Comparison of ENCODE assay signal across 8 cellular contexts in genomic region chr1:84479998-84480397, GRCh38. TPM values are rescaled to one million over a fixed set of nuclear protein-coding genes. Genes with fewer than 3 reads are reported as not detected.
DNase-seq lines count a peak whose midpoint lies in the region; ATAC-seq and TF ChIP-seq lines count a peak whose summit lies in the region.

No MANE protein-coding gene starts in this region.

- no peak for TF ChIP-seq EP300 in ovary (IDR thresholded peaks at IDR 0.05)

- H3K27ac ChIP-seq in Peyer's patch: peak overlapping the region in 3 of 4 donors; percentile 74 to 92 (median 80)
- H3K27ac ChIP-seq in ovary: no peak overlapping the region

- no peaks in the 10 kb centered on the region for H3K27me3 ChIP-seq in Peyer's patch
- no peaks in the 10 kb centered on the region for H3K27me3 ChIP-seq in ovary

- peaks cover 0 to 20% (median 6%) of the 10 kb centered on the region in 4 donors for H3K4me1 ChIP-seq in Peyer's patch
- peaks cover 5% of the 10 kb centered on the region for H3K4me1 ChIP-seq in ovary (ENCODE audit: insufficient read depth)

- intact Hi-C loops in ovary (cut with DNase I): no loop called here

- H3K4me3 ChIP-seq in Peyer's patch (peak overlapping the region; percentile 60 to 91 (median 72)), epithelial cell of proximal tubule (ENCODE audit: low read depth, low read length) (peak overlapping the region; percentile 78), ovary (peak overlapping the region; percentile 92)

- DNase-seq in AG08395 (ENCODE audit: low spot score) (peak; percentile 2), Peyer's patch (no peak), epithelial cell of proximal tubule (ENCODE audit: low read depth) (no peak), ovary (no peak), pons (ENCODE audit: low spot score) (no peak)
- DNase-seq in activated CD4-positive, alpha-beta T cell treated with anti-CD3 and anti-CD28 coated beads, Interleukin-2, amount 50 U/mL, for 1 hour: no peak

- TF ChIP-seq POLR2A in Peyer's patch (IDR thresholded peaks at IDR 0.05) (no peak), ovary (IDR thresholded peaks at IDR 0.05) (no peak)

- TF ChIP-seq CTCF in Peyer's patch (IDR thresholded peaks at IDR 0.05): no peak
- TF ChIP-seq CTCF in epithelial cell of proximal tubule (conservative IDR thresholded peaks at IDR 0.05; ENCODE audit: low read depth, low read length): no peak
- no peak for TF ChIP-seq CTCF in ovary (IDR thresholded peaks at IDR 0.05)

- peak; percentile 14 for ATAC-seq in GM21390 (IDR thresholded peaks at IDR 0.05; ENCODE audit: unreplicated experiment)
- ATAC-seq in GM21381 (IDR thresholded peaks at IDR 0.05; ENCODE audit: unreplicated experiment): no peak

- H3K9me3 ChIP-seq in Peyer's patch: no peaks in the 10 kb centered on the region
- peaks cover 0 to 2% of the 10 kb centered on the region in 2 donors for H3K9me3 ChIP-seq in ovary

- 1 to 3% (median 2%) methylated on average over 9 of the region's 9 CpGs for WGBS in ovary, 3 donors

- peaks cover 0 to 15% (median 0%) of the 10 kb centered on the region in 3 donors for H3K36me3 ChIP-seq in Peyer's patch
- H3K36me3 ChIP-seq in ovary: no peaks in the 10 kb centered on the region

RNA-seq across cellular contexts. Expression of gene RPF1, which starts 0.9 kb away (rescaled TPM):
- total RNA-seq in Peyer's patch (10 to 100 TPM; 12.1 to 37.1 (median 18.4) TPM), epithelial cell of proximal tubule (60.0 and 63.6 TPM in 2 replicates), ovary (10 to 100 TPM; 19.5 to 28.0 (median 24.8) TPM)
- 10 to 100 TPM; 27.8 to 35.2 TPM for polyA plus RNA-seq in ovary

RNA-seq across cellular contexts. Expression of gene SPATA1, which starts 26.2 kb away (rescaled TPM):
- total RNA-seq in Peyer's patch (1 to 10 TPM in 2 of 4 donors, under 1 TPM in 1, not detected in 1; 0.18 to 1.9 (median 1.1) TPM), epithelial cell of proximal tubule (0.23 TPM in 1 of 2 replicates, not detected in the other), ovary (1 to 10 TPM in 2 of 7 donors, under 1 TPM in 4, not detected in 1; 0.12 to 1.9 (median 0.62) TPM)
- under 1 TPM; 0.18 to 0.22 TPM for polyA plus RNA-seq in ovary

RNA-seq across cellular contexts. Expression of gene GNG5, which starts 26.4 kb away (rescaled TPM):
- total RNA-seq in Peyer's patch (10 to 100 TPM; 19.0 to 99.1 (median 67.9) TPM), epithelial cell of proximal tubule (109 and 112 TPM in 2 replicates), ovary (10 to 100 TPM; 26.2 to 86.6 (median 49.1) TPM)
- 100 to 1,000 TPM in 1 of 2 donors, 10 to 100 TPM in 1; 82.0 to 211 TPM for polyA plus RNA-seq in ovary

Comparison
In these comparisons a context has a peak if more than half of its experiments do, and no peak if none do; other contexts are left out.
1. H3K27ac ChIP-seq: peak in Peyer's patch (3 of 4); none in ovary (0 of 2).
2. Peak in every context shown above with its lines, with median percentiles within 50 percentile points of each other: H3K4me3 ChIP-seq.